Comparison of ENCODE assay signal across 7 cellular contexts in the genomic region with DNA sequence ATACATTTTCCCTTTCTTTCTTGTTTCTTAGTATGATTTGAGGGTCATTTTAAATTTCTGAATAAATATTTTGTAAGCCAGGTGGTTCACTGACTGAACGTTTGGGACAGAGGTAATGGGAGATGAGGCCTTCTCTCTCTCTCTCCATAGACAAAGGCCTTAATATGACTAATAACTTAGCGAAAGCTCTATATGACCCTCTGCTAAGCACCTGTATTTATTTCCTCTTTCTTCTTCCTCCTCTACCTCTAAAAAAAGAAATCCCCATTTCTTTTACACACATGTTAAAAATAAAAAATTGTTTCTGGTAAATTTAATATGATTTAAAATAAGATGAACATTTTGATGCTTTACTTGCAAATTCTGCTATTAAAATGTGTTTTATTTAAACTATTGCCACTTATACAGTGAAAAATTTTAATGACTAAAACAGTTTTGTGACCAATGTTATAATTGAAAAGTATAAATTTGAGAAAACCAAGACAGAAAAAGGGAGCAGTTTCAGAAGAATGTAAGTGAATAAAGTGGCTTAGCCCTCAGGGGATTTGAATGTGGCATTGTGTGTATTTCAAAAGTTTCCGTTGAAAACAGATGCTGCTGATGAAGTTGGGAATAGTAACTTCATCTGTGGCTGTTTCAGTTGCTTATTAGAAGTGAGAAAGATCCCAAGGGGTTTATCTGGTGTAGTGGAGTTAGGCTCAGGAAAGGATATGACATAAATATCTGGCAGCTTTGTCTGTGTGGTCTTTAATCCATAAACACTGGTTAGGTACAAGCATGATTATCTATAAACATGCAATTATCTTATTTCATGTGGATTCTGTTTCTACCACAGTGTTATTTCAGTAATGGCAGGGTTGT.
DNase-seq lines count a peak whose midpoint lies in the region; ATAC-seq lines count a peak whose summit lies in the region.

No MANE protein-coding gene starts in this region.

- peak; percentile 32 for DNase-seq in NCI-H2227 (lab: John Stamatoyannopoulos, UW; ENCODE audit: unreplicated experiment)
- peak; percentile 64 for DNase-seq in myocyte (ENCODE audit: low read depth)
- DNase-seq in NCI-H510A treated with DMSO at 0.1 percent for 48 hours (lab: John Stamatoyannopoulos, UW): no peak
- no peak for DNase-seq in CD1c-positive myeloid dendritic cell (ENCODE audit: extremely low spot score)

- ATAC-seq in GM18861 (IDR thresholded peaks at IDR 0.05; ENCODE audit: unreplicated experiment): peak; percentile 49
- ATAC-seq in HG02588 (IDR thresholded peaks at IDR 0.05; ENCODE audit: unreplicated experiment): peak; percentile 52
- ATAC-seq in GM19023 (IDR thresholded peaks at IDR 0.05; ENCODE audit: unreplicated experiment): no peak

Comparison
In these comparisons a context has a peak if more than half of its experiments do, and no peak if none do; other contexts are left out.
1. DNase-seq: peak in NCI-H2227 (single experiment) and myocyte (single experiment); none in NCI-H510A treated with DMSO at 0.1 percent for 48 hours (single experiment) and CD1c-positive myeloid dendritic cell (single experiment).